ENCODE assay signal across 12 cellular contexts in genomic region chr11:66625041-66625751, GRCh38.
"Had no signal": no experiment of that assay in that cellular context is flagged by ENCODE, and none has a peak within 500 bp of the region (broad histone marks: within the 10 kb centered on the region; RNA-seq: fewer than 3 reads in every experiment).

No MANE protein-coding gene starts in this region.

- H3K4me3 Mint-ChIP-seq: activated naive CD4-positive, alpha-beta T cell treated with anti-CD3 and anti-CD28 coated beads for 36 hours; activated naive CD8-positive, alpha-beta T cell treated with anti-CD3 and anti-CD28 coated beads, Interleukin-2, amount 50 U/mL, for 24 hours; type B pancreatic cell had no signal

- H3K9me3 Mint-ChIP-seq: activated naive CD4-positive, alpha-beta T cell treated with anti-CD3 and anti-CD28 coated beads for 36 hours; activated naive CD8-positive, alpha-beta T cell treated with anti-CD3 and anti-CD28 coated beads, Interleukin-2, amount 50 U/mL, for 24 hours; type B pancreatic cell had no signal

- H3K4me3 ChIP-seq: cardiac muscle cell, heart left ventricle, ovary had no signal

- H3K27ac ChIP-seq: cardiac muscle cell, ovary had no signal

- H3K36me3 ChIP-seq: ovary had no signal

- DNase-seq: activated CD4-positive, alpha-beta T cell treated with anti-CD3 and anti-CD28 coated beads, Interleukin-2, amount 50 U/mL, for 1 hour; activated CD8-positive, alpha-beta memory T cell treated with anti-CD3 and anti-CD28 coated beads for 24 hours; activated naive CD4-positive, alpha-beta T cell treated with anti-CD3 and anti-CD28 coated beads for 36 hours; activated naive CD8-positive, alpha-beta T cell treated with anti-CD3 and anti-CD28 coated beads, Interleukin-2, amount 50 U/mL, for 24 hours; cortex of kidney; effector memory CD4-positive, alpha-beta T cell; foreskin melanocyte; heart left ventricle; ovary; stimulated activated CD4-positive, alpha-beta T cell treated with anti-CD3 and anti-CD28 coated beads, Interleukin-1b, Interleukin-23, amount 100 ng/mL, for 48 hours had no signal

- H3K9me3 ChIP-seq: heart left ventricle, ovary had no signal

- H3K27ac Mint-ChIP-seq: activated naive CD4-positive, alpha-beta T cell treated with anti-CD3 and anti-CD28 coated beads for 36 hours; activated naive CD8-positive, alpha-beta T cell treated with anti-CD3 and anti-CD28 coated beads, Interleukin-2, amount 50 U/mL, for 24 hours; type B pancreatic cell had no signal

- H3K27me3 Mint-ChIP-seq: activated naive CD8-positive, alpha-beta T cell treated with anti-CD3 and anti-CD28 coated beads, Interleukin-2, amount 50 U/mL, for 24 hours; type B pancreatic cell had no signal

- ATAC-seq: activated naive CD8-positive, alpha-beta T cell treated with anti-CD3 and anti-CD28 coated beads, Interleukin-2, amount 50 U/mL, for 24 hours had no signal

- H3K27me3 ChIP-seq: cardiac muscle cell, heart left ventricle, ovary had no signal
